ENCODE assay signal across 32 cellular contexts in genomic region chr18:25639601-25640000, GRCh38.
"Had no signal": no experiment of that assay in that cellular context is flagged by ENCODE, and none has a peak within 500 bp of the region (broad histone marks: within the 10 kb centered on the region; RNA-seq: fewer than 3 reads in every experiment).

No MANE protein-coding gene starts in this region.

- H3K9me3 ChIP-seq: ascending aorta, breast epithelium, colonic mucosa, esophagus squamous epithelium, gastroesophageal sphincter, heart left ventricle had no signal

- H3K36me3 ChIP-seq: ascending aorta, breast epithelium, cardiac muscle cell, colonic mucosa, esophagus squamous epithelium, gastroesophageal sphincter, heart left ventricle had no signal

- H3K4me3 ChIP-seq: ascending aorta, breast epithelium, cardiac muscle cell, colonic mucosa, esophagus squamous epithelium, gastroesophageal sphincter, heart left ventricle had no signal

- H3K36me3 Mint-ChIP-seq: activated CD4-positive, alpha-beta memory T cell treated with anti-CD3 and anti-CD28 coated beads for 36 hours; activated CD8-positive, alpha-beta memory T cell treated with anti-CD3 and anti-CD28 coated beads, Interleukin-2, amount 10 ng/mL, durations not matched to agents 7 days and 5 days; activated naive CD4-positive, alpha-beta T cell treated with anti-CD3 and anti-CD28 coated beads, Interleukin-2, amount 50 U/mL, for 24 hours; activated naive CD8-positive, alpha-beta T cell treated with anti-CD3 and anti-CD28 coated beads for 36 hours; brain had no signal

- H3K27ac Mint-ChIP-seq: activated CD4-positive, alpha-beta memory T cell treated with anti-CD3 and anti-CD28 coated beads for 36 hours; activated CD4-positive, alpha-beta T cell treated with anti-CD3 and anti-CD28 coated beads for 36 hours; activated CD4-positive, alpha-beta T cell treated with anti-CD3 and anti-CD28 coated beads, Interleukin-2, amount 10 ng/mL, durations not matched to agents 24 days and 14 days; activated CD8-positive, alpha-beta memory T cell treated with anti-CD3 and anti-CD28 coated beads, Interleukin-2, amount 10 ng/mL, durations not matched to agents 7 days and 5 days; activated CD8-positive, alpha-beta T cell treated with anti-CD3 and anti-CD28 coated beads, Interleukin-2, amount 10 ng/mL, durations not matched to agents 7 days and 5 days; activated naive CD4-positive, alpha-beta T cell treated with anti-CD3 and anti-CD28 coated beads for 36 hours; activated naive CD4-positive, alpha-beta T cell treated with anti-CD3 and anti-CD28 coated beads, Interleukin-2, amount 50 U/mL, for 24 hours; activated naive CD8-positive, alpha-beta T cell treated with anti-CD3 and anti-CD28 coated beads for 36 hours; activated naive CD8-positive, alpha-beta T cell treated with anti-CD3 and anti-CD28 coated beads, Interleukin-2, amount 50 U/mL, for 24 hours; activated T-helper 1 cell treated with anti-CD3 and anti-CD28 coated beads, Interleukin-12 subunit alpha, Interleukin-12 subunit beta, Interleukin-2, Interleukin-4 antibody, amounts not matched to agents 30 ng/mL and 10 ng/mL and 1 ng/mL, durations not matched to agents 14 hours and 24 hours and 36 hours; activated T-helper 2 cell treated with anti-CD3 and anti-CD28 coated beads, Interferon-gamma antibody, Interleukin-2, Interleukin-4, amounts not matched to agents 10 μg/mL and 5 μg/mL and 100 μg/mL, durations not matched to agents 14 hours and 24 hours and 36 hours; brain had no signal

- H3K27me3 ChIP-seq: ascending aorta, breast epithelium, cardiac muscle cell, colonic mucosa, esophagus squamous epithelium had no signal

- H3K9me3 Mint-ChIP-seq: activated naive CD4-positive, alpha-beta T cell treated with anti-CD3 and anti-CD28 coated beads for 36 hours; activated naive CD8-positive, alpha-beta T cell treated with anti-CD3 and anti-CD28 coated beads for 36 hours; activated naive CD8-positive, alpha-beta T cell treated with anti-CD3 and anti-CD28 coated beads, Interleukin-2, amount 50 U/mL, for 24 hours; activated T-helper 1 cell treated with anti-CD3 and anti-CD28 coated beads, Interleukin-12 subunit alpha, Interleukin-12 subunit beta, Interleukin-2, Interleukin-4 antibody, amounts not matched to agents 30 ng/mL and 10 ng/mL and 1 ng/mL, durations not matched to agents 14 hours and 24 hours and 36 hours; activated T-helper 2 cell treated with anti-CD3 and anti-CD28 coated beads, Interferon-gamma antibody, Interleukin-2, Interleukin-4, amounts not matched to agents 10 μg/mL and 5 μg/mL and 100 μg/mL, durations not matched to agents 14 hours and 24 hours and 36 hours had no signal

- ATAC-seq: activated CD4-positive, alpha-beta T cell treated with anti-CD3 and anti-CD28 coated beads for 36 hours; activated CD8-positive, alpha-beta memory T cell treated with anti-CD3 and anti-CD28 coated beads, Interleukin-2, amount 10 ng/mL, durations not matched to agents 7 days and 5 days; activated CD8-positive, alpha-beta T cell treated with anti-CD3 and anti-CD28 coated beads, Interleukin-2, amount 10 ng/mL, durations not matched to agents 7 days and 5 days; activated naive CD8-positive, alpha-beta T cell treated with anti-CD3 and anti-CD28 coated beads, Interleukin-2, amount 50 U/mL, for 24 hours; gastroesophageal sphincter; heart left ventricle had no signal

- H3K4me3 Mint-ChIP-seq: activated CD4-positive, alpha-beta memory T cell treated with anti-CD3 and anti-CD28 coated beads for 36 hours; activated CD4-positive, alpha-beta T cell treated with anti-CD3 and anti-CD28 coated beads for 36 hours; activated CD4-positive, alpha-beta T cell treated with anti-CD3 and anti-CD28 coated beads, Interleukin-2, amount 10 ng/mL, durations not matched to agents 24 days and 14 days; activated CD8-positive, alpha-beta memory T cell treated with anti-CD3 and anti-CD28 coated beads, Interleukin-2, amount 10 ng/mL, durations not matched to agents 7 days and 5 days; activated CD8-positive, alpha-beta T cell treated with anti-CD3 and anti-CD28 coated beads, Interleukin-2, amount 10 ng/mL, durations not matched to agents 7 days and 5 days; activated naive CD4-positive, alpha-beta T cell treated with anti-CD3 and anti-CD28 coated beads for 36 hours; activated naive CD4-positive, alpha-beta T cell treated with anti-CD3 and anti-CD28 coated beads, Interleukin-2, amount 50 U/mL, for 24 hours; activated naive CD8-positive, alpha-beta T cell treated with anti-CD3 and anti-CD28 coated beads for 36 hours; activated naive CD8-positive, alpha-beta T cell treated with anti-CD3 and anti-CD28 coated beads, Interleukin-2, amount 50 U/mL, for 24 hours; activated T-helper 1 cell treated with anti-CD3 and anti-CD28 coated beads, Interleukin-12 subunit alpha, Interleukin-12 subunit beta, Interleukin-2, Interleukin-4 antibody, amounts not matched to agents 30 ng/mL and 10 ng/mL and 1 ng/mL, durations not matched to agents 14 hours and 24 hours and 36 hours; brain had no signal

- H3K4me1 ChIP-seq: ascending aorta, breast epithelium, colonic mucosa, esophagus squamous epithelium, gastroesophageal sphincter, heart left ventricle had no signal

- DNase-seq: activated CD4-positive, alpha-beta memory T cell treated with anti-CD3 and anti-CD28 coated beads for 36 hours; activated CD4-positive, alpha-beta T cell treated with anti-CD3 and anti-CD28 coated beads for 36 hours; activated CD4-positive, alpha-beta T cell treated with anti-CD3 and anti-CD28 coated beads, Interleukin-2, amount 10 ng/mL, durations not matched to agents 24 days and 14 days; activated CD4-positive, CD25-positive, alpha-beta regulatory T cell; activated CD4-positive, CD25-positive, alpha-beta regulatory T cell treated with anti-CD3 and anti-CD28 coated beads, Interleukin-2, amount 50 U/mL, for 72 hours; activated CD8-positive, alpha-beta memory T cell treated with anti-CD3 and anti-CD28 coated beads, Interleukin-2, amount 10 ng/mL, durations not matched to agents 7 days and 5 days; activated CD8-positive, alpha-beta memory T cell treated with anti-CD3 and anti-CD28 coated beads, Interleukin-2, amount 50 U/mL, for 4 hours; activated CD8-positive, alpha-beta T cell treated with anti-CD3 and anti-CD28 coated beads, Interleukin-2, amount 10 ng/mL, durations not matched to agents 7 days and 5 days; activated effector memory CD4-positive, alpha-beta T cell treated with anti-CD3 and anti-CD28 coated beads, Interleukin-2, amount 50 U/mL, for 16 hours; activated naive CD4-positive, alpha-beta T cell treated with anti-CD3 and anti-CD28 coated beads for 36 hours; activated naive CD8-positive, alpha-beta T cell treated with anti-CD3 and anti-CD28 coated beads for 36 hours; activated naive CD8-positive, alpha-beta T cell treated with anti-CD3 and anti-CD28 coated beads, Interleukin-2, amount 50 U/mL, for 24 hours; activated T-cell treated with anti-CD3 and anti-CD28 coated beads, Interleukin-2, amount 50 U/mL, for 1 hour; activated T-cell treated with anti-CD3 and anti-CD28 coated beads, Interleukin-2, amount 50 U/mL, for 48 hours; central memory CD4-positive, alpha-beta T cell; cerebellar nuclear complex; colonic mucosa; effector CD8-positive, alpha-beta T cell; esophagus squamous epithelium; foreskin melanocyte; glutamatergic neuron; heart left ventricle; T-helper 2 cell had no signal

- H3K27ac ChIP-seq: ascending aorta, breast epithelium, cardiac muscle cell, colonic mucosa, epithelial cell of prostate, esophagus squamous epithelium, gastroesophageal sphincter, heart left ventricle had no signal

- H3K27me3 Mint-ChIP-seq: activated CD4-positive, alpha-beta memory T cell treated with anti-CD3 and anti-CD28 coated beads for 36 hours; activated CD4-positive, alpha-beta T cell treated with anti-CD3 and anti-CD28 coated beads for 36 hours; activated CD4-positive, alpha-beta T cell treated with anti-CD3 and anti-CD28 coated beads, Interleukin-2, amount 10 ng/mL, durations not matched to agents 24 days and 14 days; activated CD8-positive, alpha-beta memory T cell treated with anti-CD3 and anti-CD28 coated beads, Interleukin-2, amount 10 ng/mL, durations not matched to agents 7 days and 5 days; activated naive CD4-positive, alpha-beta T cell treated with anti-CD3 and anti-CD28 coated beads, Interleukin-2, amount 50 U/mL, for 24 hours; activated naive CD8-positive, alpha-beta T cell treated with anti-CD3 and anti-CD28 coated beads for 36 hours had no signal

- H3K4me1 Mint-ChIP-seq: activated CD4-positive, alpha-beta T cell treated with anti-CD3 and anti-CD28 coated beads for 36 hours; activated CD4-positive, alpha-beta T cell treated with anti-CD3 and anti-CD28 coated beads, Interleukin-2, amount 10 ng/mL, durations not matched to agents 24 days and 14 days; activated CD8-positive, alpha-beta memory T cell treated with anti-CD3 and anti-CD28 coated beads, Interleukin-2, amount 10 ng/mL, durations not matched to agents 7 days and 5 days; activated naive CD4-positive, alpha-beta T cell treated with anti-CD3 and anti-CD28 coated beads, Interleukin-2, amount 50 U/mL, for 24 hours; activated naive CD8-positive, alpha-beta T cell treated with anti-CD3 and anti-CD28 coated beads for 36 hours; activated naive CD8-positive, alpha-beta T cell treated with anti-CD3 and anti-CD28 coated beads, Interleukin-2, amount 50 U/mL, for 24 hours had no signal
